27 cellular contexts compared by ENCODE assay signal in the genomic region with DNA sequence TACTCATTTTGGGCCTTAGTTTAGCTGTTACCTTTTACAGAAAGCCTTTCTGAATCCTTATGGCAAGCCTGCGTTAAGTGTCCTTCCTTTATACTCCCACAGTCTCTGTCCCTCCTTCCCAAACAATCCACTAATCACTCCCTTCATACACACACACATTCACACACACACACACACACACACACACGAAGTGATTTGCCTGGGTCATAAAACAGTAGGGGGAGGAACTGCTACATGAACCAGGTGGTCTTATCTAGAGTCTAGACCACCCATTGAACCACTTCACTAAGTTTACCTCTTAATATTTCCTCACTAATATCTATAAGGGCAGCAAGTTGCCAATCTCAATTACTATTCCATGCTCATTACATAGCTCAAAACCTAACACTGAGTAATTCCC.
DNase-seq lines count a peak whose midpoint lies in the region; ATAC-seq, FAIRE-seq and TF ChIP-seq lines count a peak whose summit lies in the region.
"Had no signal": no experiment of that assay in that cellular context is flagged by ENCODE, and none has a peak within 500 bp of the region (broad histone marks: within the 10 kb centered on the region; RNA-seq: fewer than 3 reads in every experiment).

No MANE protein-coding gene starts in this region.

- H3K4me3 ChIP-seq in IMR-90 (ENCODE audit: insufficient read depth, low read depth, low read length) (no peak overlapping the region), H1 (ENCODE audit: extremely low read depth in 1 of 4, insufficient read depth in 2 of 4, low read depth in 3 of 4, low read length in 4 of 4) (no peak overlapping the region), mesendoderm (ENCODE audit: low read length) (no peak overlapping the region), vagina (no peak overlapping the region)
- H3K4me3 ChIP-seq: A549; BLaER1 treated with 17β-estradiol and CSF1 and Interleukin-3, amounts not matched to agents 10 nM and 100 nM; GM12878; GM23338; HAP-1 had no signal

- dilution Hi-C loops in IMR-90 (cut with HindIII; ENCODE audit: low sequenced_read_pairs, unreplicated experiment), result no loop called here

- no peaks in the 10 kb centered on the region for H3K79me1 ChIP-seq in IMR-90 (ENCODE audit: low read depth in 1 of 2, low read length in 2 of 2)
- H3K79me1 ChIP-seq in H1 (ENCODE audit: low read depth, low read length), result no peaks in the 10 kb centered on the region
- no peaks in the 10 kb centered on the region for H3K79me1 ChIP-seq in mesendoderm (ENCODE audit: low read length)

- H3K23ac ChIP-seq in IMR-90 (ENCODE audit: low read depth, low read length) (no peak overlapping the region), H1 (ENCODE audit: insufficient read length) (no peak overlapping the region), mesendoderm (ENCODE audit: low read length) (no peak overlapping the region)

- TF ChIP-seq EP300 in H1 (IDR thresholded peaks at IDR 0.05; ENCODE audit: borderline replicate concordance in 1 of 2, low read depth in 2 of 2, low read length in 2 of 2), result no peak

- peak overlapping the region; percentile 1 for H3K27ac Mint-ChIP-seq in neural crest cell (ENCODE audit: unreplicated experiment)
- H3K27ac Mint-ChIP-seq in stimulated activated effector memory CD8-positive, alpha-beta T cell treated with anti-CD3 and anti-CD28 coated beads, Interleukin-12 subunit alpha, Interleukin-12 subunit beta, amount 100 ng/mL, for 72 hours, result no peak overlapping the region
- no peak overlapping the region for H3K27ac Mint-ChIP-seq in activated CD4-positive, alpha-beta memory T cell treated with anti-CD3 and anti-CD28 coated beads, Interleukin-2, amount 10 ng/mL, durations not matched to agents 7 days and 5 days
- H3K27ac Mint-ChIP-seq: CD14-positive monocyte; CD4-positive, alpha-beta T cell; CD8-positive, alpha-beta memory T cell; GM23338 had no signal

- H4K91ac ChIP-seq in IMR-90 (ENCODE audit: insufficient read depth, low read depth, low read length), result no peak overlapping the region
- H4K91ac ChIP-seq in H1 (replicated peaks; ENCODE audit: insufficient read length, low read length), result no peak overlapping the region

- no peaks in the 10 kb centered on the region for H3K36me3 Mint-ChIP-seq in neural crest cell (ENCODE audit: low read depth)
- H3K36me3 Mint-ChIP-seq in stimulated activated effector memory CD8-positive, alpha-beta T cell treated with anti-CD3 and anti-CD28 coated beads, Interleukin-12 subunit alpha, Interleukin-12 subunit beta, amount 100 ng/mL, for 72 hours, result no peaks in the 10 kb centered on the region
- H3K36me3 Mint-ChIP-seq in activated CD4-positive, alpha-beta memory T cell treated with anti-CD3 and anti-CD28 coated beads, Interleukin-2, amount 10 ng/mL, durations not matched to agents 7 days and 5 days (ENCODE audit: low read depth), result no peaks in the 10 kb centered on the region
- H3K36me3 Mint-ChIP-seq: CD14-positive monocyte; CD8-positive, alpha-beta memory T cell had no signal

- no peak overlapping the region for H3K4me3 Mint-ChIP-seq in neural crest cell
- no peak overlapping the region for H3K4me3 Mint-ChIP-seq in stimulated activated effector memory CD8-positive, alpha-beta T cell treated with anti-CD3 and anti-CD28 coated beads, Interleukin-12 subunit alpha, Interleukin-12 subunit beta, amount 100 ng/mL, for 72 hours
- no peak overlapping the region for H3K4me3 Mint-ChIP-seq in activated CD4-positive, alpha-beta memory T cell treated with anti-CD3 and anti-CD28 coated beads, Interleukin-2, amount 10 ng/mL, durations not matched to agents 7 days and 5 days
- H3K4me3 Mint-ChIP-seq: CD14-positive monocyte; CD4-positive, alpha-beta T cell; CD8-positive, alpha-beta memory T cell; GM23338 had no signal

- TF ChIP-seq RAD21 in IMR-90 (IDR thresholded peaks at IDR 0.05; ENCODE audit: low read length) (no peak), H1 (IDR thresholded peaks at IDR 0.05 in 1 of 2, conservative IDR thresholded peaks at IDR 0.05 in 1 of 2; ENCODE audit: low read depth in 2 of 2, low read length in 2 of 2) (no peak)

- peaks cover 2% of the 10 kb centered on the region for H3K27me3 Mint-ChIP-seq in neural crest cell (ENCODE audit: low read depth)
- no peaks in the 10 kb centered on the region for H3K27me3 Mint-ChIP-seq in activated CD4-positive, alpha-beta memory T cell treated with anti-CD3 and anti-CD28 coated beads, Interleukin-2, amount 10 ng/mL, durations not matched to agents 7 days and 5 days

- POLR2A ChIA-PET in IMR-90 (lab: Charles Lee; ENCODE audit: unreplicated experiment) (no interaction called here), H1 (lab: Charles Lee; ENCODE audit: partially characterized antibody) (no interaction called here)
- POLR2A ChIA-PET in activated CD4-positive, alpha-beta memory T cell treated with anti-CD3 and anti-CD28 coated beads, Interleukin-2, amount 10 ng/mL, durations not matched to agents 7 days and 5 days (lab: Charles Lee), result no interaction called here

- no TSS peak for BruUV-seq in IMR-90 (replicated peaks; lab: Mats Ljungman, UMichigan)

- no peaks in the 10 kb centered on the region for H3K9me1 ChIP-seq in IMR-90 (ENCODE audit: insufficient read depth, low read length)

- in situ Hi-C loops in IMR-90 (cut with MboI; ENCODE audit: low sequenced_read_pairs), result no loop called here

- H2BK12ac ChIP-seq in H1 (ENCODE audit: low read depth, low read length), result no peak overlapping the region

- H3K56ac ChIP-seq in IMR-90 (ENCODE audit: extremely low read depth, insufficient read depth, low read length), result no peak overlapping the region
- H3K56ac ChIP-seq in H1 (replicated peaks; ENCODE audit: insufficient read length, low read depth, low read length), result no peak overlapping the region
- peak overlapping the region; percentile 36 for H3K56ac ChIP-seq in mesendoderm (ENCODE audit: low read length)

- no peak overlapping the region for H2AK9ac ChIP-seq in IMR-90 (replicated peaks; ENCODE audit: low read depth, low read length, poor library complexity)

- H3K9ac ChIP-seq in IMR-90 (ENCODE audit: low read depth, low read length) (no peak overlapping the region), H1 (replicated peaks in 1 of 4; ENCODE audit: extremely low read depth in 1 of 4, low read depth in 3 of 4, low read length in 3 of 4) (no peak overlapping the region), mesendoderm (ENCODE audit: low read length) (no peak overlapping the region)
- H3K9ac ChIP-seq: BLaER1 treated with 17β-estradiol and CSF1 and Interleukin-3, amounts not matched to agents 10 nM and 100 nM had no signal

- no peak overlapping the region for H2BK20ac ChIP-seq in IMR-90 (ENCODE audit: low read depth, low read length)
- H2BK20ac ChIP-seq in H1 (ENCODE audit: low read length), result no peak overlapping the region

- no peak overlapping the region for H4K8ac ChIP-seq in IMR-90 (ENCODE audit: low read depth in 2 of 2, low read length in 2 of 2)
- no peak overlapping the region for H4K8ac ChIP-seq in H1 (ENCODE audit: extremely low read depth, insufficient read depth, low read length)
- no peak overlapping the region for H4K8ac ChIP-seq in mesendoderm (ENCODE audit: low read depth, low read length)

- no peak overlapping the region for H2AK5ac ChIP-seq in IMR-90 (ENCODE audit: low read depth, low read length)
- no peak overlapping the region for H2AK5ac ChIP-seq in H1 (ENCODE audit: low read depth, low read length)
- H2AK5ac ChIP-seq in mesendoderm (ENCODE audit: low read length), result no peak overlapping the region

- H2AFZ ChIP-seq in IMR-90 (replicated peaks; ENCODE audit: low read length, poor library complexity) (no peak overlapping the region), H1 (ENCODE audit: low read length) (no peak overlapping the region)
- H2AFZ ChIP-seq: GM23338 had no signal

- H3K4me1 Mint-ChIP-seq in neural crest cell, result no peaks in the 10 kb centered on the region
- H3K4me1 Mint-ChIP-seq in stimulated activated effector memory CD8-positive, alpha-beta T cell treated with anti-CD3 and anti-CD28 coated beads, Interleukin-12 subunit alpha, Interleukin-12 subunit beta, amount 100 ng/mL, for 72 hours, result no peaks in the 10 kb centered on the region
- no peaks in the 10 kb centered on the region for H3K4me1 Mint-ChIP-seq in activated CD4-positive, alpha-beta memory T cell treated with anti-CD3 and anti-CD28 coated beads, Interleukin-2, amount 10 ng/mL, durations not matched to agents 7 days and 5 days
- H3K4me1 Mint-ChIP-seq: CD14-positive monocyte; CD8-positive, alpha-beta memory T cell had no signal

- no peaks in the 10 kb centered on the region; the same call in 1 of the 2 replicates for H3K9me3 ChIP-seq in IMR-90 (ENCODE audit: control insufficient read depth, insufficient read depth, low read length)
- H3K9me3 ChIP-seq in H1 (ENCODE audit: insufficient read depth in 2 of 2, low read depth in 1 of 2, low read length in 1 of 2), result no peaks in the 10 kb centered on the region
- no peaks in the 10 kb centered on the region for H3K9me3 ChIP-seq in vagina
- H3K9me3 ChIP-seq: A549; BE2C; BLaER1 treated with 17β-estradiol and CSF1 and Interleukin-3, amounts not matched to agents 10 nM and 100 nM; HAP-1 had no signal

- H3K79me2 ChIP-seq in H1 (ENCODE audit: control insufficient read depth in 1 of 2, insufficient read depth in 2 of 2, low read length in 2 of 2) (no peaks in the 10 kb centered on the region), mesendoderm (ENCODE audit: control insufficient read depth, insufficient read depth, low read length) (no peaks in the 10 kb centered on the region)

- DNase-seq in IMR-90 (no peak), H1 (ENCODE audit: low read depth in 1 of 2, low spot score in 2 of 2) (no peak), mesendoderm (peak; percentile 81), neural crest cell (ENCODE audit: low read depth, low spot score) (no peak), vagina (ENCODE audit: extremely low spot score in 2 of 2) (no peak), LoVo (ENCODE audit: low spot score) (no peak)
- DNase-seq in stimulated activated effector memory CD8-positive, alpha-beta T cell treated with anti-CD3 and anti-CD28 coated beads, Interleukin-12 subunit alpha, Interleukin-12 subunit beta, amount 100 ng/mL, for 72 hours (ENCODE audit: low spot score in 2 of 2), result no peak
- no peak for DNase-seq in activated CD4-positive, alpha-beta memory T cell treated with anti-CD3 and anti-CD28 coated beads, Interleukin-2, amount 10 ng/mL, durations not matched to agents 7 days and 5 days
- DNase-seq: 8988T; ACHN; AML-193; BE2C; CD4-positive, alpha-beta T cell; CD8-positive, alpha-beta memory T cell; DMS 273 treated with DMSO at 0.1 percent for 48 hours; DMS79; EL; GDM1 had no signal

- no peak for TF ChIP-seq CTCF in IMR-90 (conservative IDR thresholded peaks at IDR 0.05; ENCODE audit: low read depth, low read length)
- TF ChIP-seq CTCF in H1 (IDR thresholded peaks at IDR 0.05; ENCODE audit: control extremely low read depth in 1 of 3, insufficient read depth in 1 of 3, low read depth in 1 of 3, low read length in 3 of 3), result no peak
- no peak for TF ChIP-seq CTCF in neural crest cell (conservative IDR thresholded peaks at IDR 0.05)
- TF ChIP-seq CTCF in vagina (IDR thresholded peaks at IDR 0.05), result no peak

- no peak overlapping the region for H4K5ac ChIP-seq in IMR-90 (ENCODE audit: low read depth, low read length)
- no peak overlapping the region for H4K5ac ChIP-seq in H1 (ENCODE audit: insufficient read length, low read depth, low read length)
- H4K5ac ChIP-seq in mesendoderm (ENCODE audit: low read length), result no peak overlapping the region

- no peak overlapping the region for H3K4me2 ChIP-seq in IMR-90 (ENCODE audit: low read depth, low read length)
- H3K4me2 ChIP-seq in H1 (ENCODE audit: insufficient read depth in 1 of 2, low read depth in 2 of 2, low read length in 2 of 2), result no peak overlapping the region
- no peak overlapping the region for H3K4me2 ChIP-seq in mesendoderm (ENCODE audit: low read length)
- H3K4me2 ChIP-seq: A549; BLaER1 treated with 17β-estradiol and CSF1 and Interleukin-3, amounts not matched to agents 10 nM and 100 nM; GM23338 had no signal

- no CpG with 5 or more reads among the region's 2 CpGs for WGBS in IMR-90 (ENCODE audit: extremely low coverage in 2 of 2, insufficient read length in 1 of 2), 2 experiments
- WGBS in H1 (ENCODE audit: extremely low coverage in 1 of 2, insufficient coverage in 1 of 2, insufficient read length in 1 of 2, insufficient replicate concordance in 2 of 2, low coverage in 1 of 2, low lambda C conversion rate in 2 of 2, missing lambda C conversion rate in 1 of 2), 2 experiments, result 89% methylated on average over 2 of the region's 2 CpGs; no CpG with 5 or more reads in 1 of the 2 experiments
- no CpG with 5 or more reads among the region's 2 CpGs for WGBS in mesendoderm (ENCODE audit: extremely low coverage, insufficient coverage, low lambda C conversion rate)

- H2BK5ac ChIP-seq in IMR-90 (ENCODE audit: low read depth, low read length, poor library complexity, severe bottlenecking) (peak overlapping the region; percentile 8), H1 (ENCODE audit: low read depth, low read length) (no peak overlapping the region), mesendoderm (ENCODE audit: low read length) (no peak overlapping the region)

- H3K36me3 ChIP-seq in IMR-90 (ENCODE audit: control insufficient read depth, insufficient read depth, low read length) (no peaks in the 10 kb centered on the region), H1 (ENCODE audit: control insufficient read depth in 2 of 4, insufficient read depth in 4 of 4, low read length in 3 of 4) (no peaks in the 10 kb centered on the region), mesendoderm (ENCODE audit: control insufficient read depth, insufficient read depth, low read length) (no peaks in the 10 kb centered on the region), vagina (no peaks in the 10 kb centered on the region)
- H3K36me3 ChIP-seq: BE2C; BLaER1 treated with 17β-estradiol and CSF1 and Interleukin-3, amounts not matched to agents 10 nM and 100 nM; HAP-1 had no signal

- H4K20me1 ChIP-seq in IMR-90 (ENCODE audit: insufficient read depth, low read length), result no peaks in the 10 kb centered on the region
- H4K20me1 ChIP-seq in H1 (replicated peaks in 1 of 2; ENCODE audit: control insufficient read depth in 1 of 2, insufficient read depth in 2 of 2, low read length in 2 of 2), result no peaks in the 10 kb centered on the region
- H4K20me1 ChIP-seq: BLaER1 treated with 17β-estradiol and CSF1 and Interleukin-3, amounts not matched to agents 10 nM and 100 nM had no signal

- H3K9me3 Mint-ChIP-seq in neural crest cell, result no peaks in the 10 kb centered on the region
- no peaks in the 10 kb centered on the region for H3K9me3 Mint-ChIP-seq in stimulated activated effector memory CD8-positive, alpha-beta T cell treated with anti-CD3 and anti-CD28 coated beads, Interleukin-12 subunit alpha, Interleukin-12 subunit beta, amount 100 ng/mL, for 72 hours
- H3K9me3 Mint-ChIP-seq in activated CD4-positive, alpha-beta memory T cell treated with anti-CD3 and anti-CD28 coated beads, Interleukin-2, amount 10 ng/mL, durations not matched to agents 7 days and 5 days, result no peaks in the 10 kb centered on the region
- H3K9me3 Mint-ChIP-seq: CD4-positive, alpha-beta T cell; CD8-positive, alpha-beta memory T cell; GM23338 had no signal

- H3K18ac ChIP-seq in IMR-90 (ENCODE audit: low read depth, low read length) (no peak overlapping the region), H1 (ENCODE audit: extremely low read depth, low read length) (no peak overlapping the region), mesendoderm (ENCODE audit: low read length) (no peak overlapping the region)

- H3K27ac ChIP-seq in IMR-90 (ENCODE audit: insufficient read depth, low read length) (no peak overlapping the region), H1 (ENCODE audit: low read depth, low read length) (no peak overlapping the region), mesendoderm (ENCODE audit: low read depth, low read length) (no peak overlapping the region), vagina (no peak overlapping the region)
- H3K27ac ChIP-seq: A549; BLaER1 treated with 17β-estradiol and CSF1 and Interleukin-3, amounts not matched to agents 10 nM and 100 nM had no signal

- no peaks in the 10 kb centered on the region; the same call in 1 of the 2 replicates for H3K23me2 ChIP-seq in H1 (ENCODE audit: low read depth, low read length)

- no peaks in the 10 kb centered on the region for H3K4me1 ChIP-seq in IMR-90 (ENCODE audit: control insufficient read depth, insufficient read depth, low read length)
- no peaks in the 10 kb centered on the region for H3K4me1 ChIP-seq in H1 (replicated peaks in 1 of 4; ENCODE audit: control insufficient read depth in 3 of 4, insufficient read depth in 4 of 4, low read length in 3 of 4)
- H3K4me1 ChIP-seq in mesendoderm (ENCODE audit: control insufficient read depth, low read depth, low read length), result peaks cover 2% of the 10 kb centered on the region
- H3K4me1 ChIP-seq in vagina, result no peaks in the 10 kb centered on the region
- H3K4me1 ChIP-seq: A549; BE2C; BLaER1 treated with 17β-estradiol and CSF1 and Interleukin-3, amounts not matched to agents 10 nM and 100 nM; HAP-1 had no signal

- intact Hi-C loops in IMR-90 (cut with micrococcal nuclease) (no loop called here), vagina (cut with DNase I) (no loop called here)

- CTCF ChIA-PET in IMR-90 (lab: Yijun Ruan, JAX), result no interaction called here
- CTCF ChIA-PET in H1 (lab: Charles Lee; ENCODE audit: partially characterized antibody), result interaction anchor here (0.7 kb wide), 1 partner anchor 232 kb away, joined by 3 read pairs; no protein-coding TSS in a partner anchor
- CTCF ChIA-PET in activated CD4-positive, alpha-beta memory T cell treated with anti-CD3 and anti-CD28 coated beads, Interleukin-2, amount 10 ng/mL, durations not matched to agents 7 days and 5 days (lab: Charles Lee), result no interaction called here

- TF ChIP-seq POLR2A in IMR-90 (IDR thresholded peaks at IDR 0.05; ENCODE audit: low read depth, low read length) (no peak), H1 (IDR thresholded peaks at IDR 0.05; ENCODE audit: control extremely low read depth in 1 of 2, low read depth in 2 of 2, low read length in 2 of 2) (no peak), vagina (IDR thresholded peaks at IDR 0.05) (no peak)

- FAIRE-seq in H1 (lab: Jason Lieb, UNC), result no peak
- FAIRE-seq: A549, D721Med, GM12878, GM19239, H54 had no signal

- no peak for ATAC-seq in IMR-90 (ENCODE audit: low read depth)
- ATAC-seq in stimulated activated effector memory CD8-positive, alpha-beta T cell treated with anti-CD3 and anti-CD28 coated beads, Interleukin-12 subunit alpha, Interleukin-12 subunit beta, amount 100 ng/mL, for 72 hours, result no peak
- ATAC-seq: A549, GM12878, GM23338 had no signal

- H3K27me3 ChIP-seq in IMR-90 (ENCODE audit: control insufficient read depth, insufficient read depth, low read length), result no peaks in the 10 kb centered on the region
- peaks cover 0 to 1% (median 0%) of the 10 kb centered on the region in 4 experiments; a peak in 1 of 7 replicates for H3K27me3 ChIP-seq in H1 (replicated peaks in 1 of 4; ENCODE audit: control insufficient read depth in 3 of 4, extremely low read depth in 1 of 4, insufficient read depth in 3 of 4, low read length in 3 of 4)
- H3K27me3 ChIP-seq in mesendoderm (ENCODE audit: insufficient read depth, low read length, poor library complexity), result no peaks in the 10 kb centered on the region
- no peaks in the 10 kb centered on the region for H3K27me3 ChIP-seq in vagina
- H3K27me3 ChIP-seq: BE2C; BLaER1 treated with 17β-estradiol and CSF1 and Interleukin-3, amounts not matched to agents 10 nM and 100 nM had no signal

- H2BK120ac ChIP-seq in IMR-90 (ENCODE audit: low read depth, low read length) (no peak overlapping the region), H1 (replicated peaks; ENCODE audit: low read depth, low read length) (no peak overlapping the region), mesendoderm (ENCODE audit: low read depth, low read length) (no peak overlapping the region)

- no peak overlapping the region for H3K4ac ChIP-seq in IMR-90 (ENCODE audit: low read depth, low read length)
- H3K4ac ChIP-seq in H1 (replicated peaks; ENCODE audit: insufficient read length, low read depth, low read length), result no peak overlapping the region
- no peak overlapping the region for H3K4ac ChIP-seq in mesendoderm (ENCODE audit: low read depth, low read length)

- H3K14ac ChIP-seq in IMR-90 (replicated peaks; ENCODE audit: low read depth, low read length), result no peak overlapping the region
- H3K14ac ChIP-seq in H1 (ENCODE audit: insufficient read length), result peak overlapping the region; percentile 16

- H2BK15ac ChIP-seq in IMR-90 (ENCODE audit: low read depth, low read length) (no peak overlapping the region), H1 (ENCODE audit: low read length) (no peak overlapping the region), mesendoderm (replicated peaks; ENCODE audit: low read depth) (no peak overlapping the region)
